ENCODE assay signal across 8 cellular contexts in genomic region chr16:71610936-71611871, GRCh38. TPM values are rescaled to one million over a fixed set of nuclear protein-coding genes. Genes with fewer than 3 reads are reported as not detected.
DNase-seq lines count a peak whose midpoint lies in the region; ATAC-seq and TF ChIP-seq lines count a peak whose summit lies in the region.

No MANE protein-coding gene starts in this region.

- H3K27ac ChIP-seq in Panc1 (ENCODE audit: low read length) (no peak overlapping the region), thyroid gland (no peak overlapping the region)

- no peaks in the 10 kb centered on the region for H3K36me3 Mint-ChIP-seq in activated T-helper 1 cell treated with anti-CD3 and anti-CD28 coated beads, Interleukin-12 subunit alpha, Interleukin-12 subunit beta, Interleukin-2, Interleukin-4 antibody, amounts not matched to agents 30 ng/mL and 10 ng/mL and 1 ng/mL, durations not matched to agents 14 hours and 24 hours and 36 hours (ENCODE audit: low read depth)
- no peaks in the 10 kb centered on the region for H3K36me3 Mint-ChIP-seq in osteocyte (ENCODE audit: unreplicated experiment)

- in situ Hi-C loops in Panc1 (cut with HindIII; ENCODE audit: low pct_unique_long_range_greater_than_20kb, low sequenced_read_pairs) = no loop called here

- peak; percentile 94 for TF ChIP-seq CTCF in Panc1 (IDR thresholded peaks at IDR 0.05)
- peak; percentile 80 for TF ChIP-seq CTCF in fibroblast of villous mesenchyme (IDR thresholded peaks at IDR 0.05; ENCODE audit: insufficient read depth, low read depth, low read length)
- TF ChIP-seq CTCF in osteocyte (IDR thresholded peaks at IDR 0.05) = peak; percentile 82
- peak; percentile 78 to 93 (median 86) for TF ChIP-seq CTCF in thyroid gland (IDR thresholded peaks at IDR 0.05)

- 14 to 16% methylated on average over 18 to 19 of the region's 19 CpGs for WGBS in thyroid gland, 2 donors

- H3K27ac Mint-ChIP-seq in activated T-helper 1 cell treated with anti-CD3 and anti-CD28 coated beads, Interleukin-12 subunit alpha, Interleukin-12 subunit beta, Interleukin-2, Interleukin-4 antibody, amounts not matched to agents 30 ng/mL and 10 ng/mL and 1 ng/mL, durations not matched to agents 14 hours and 24 hours and 36 hours = no peak overlapping the region
- no peak overlapping the region for H3K27ac Mint-ChIP-seq in osteocyte (ENCODE audit: unreplicated experiment)

- no peak for TF ChIP-seq POLR2A in thyroid gland (IDR thresholded peaks at IDR 0.05)

- H3K4me1 ChIP-seq in Panc1 (ENCODE audit: control insufficient read depth, insufficient read depth, low read length) = no peaks in the 10 kb centered on the region
- peaks cover 0 to 6% of the 10 kb centered on the region in 2 donors for H3K4me1 ChIP-seq in thyroid gland

- no peak overlapping the region for H3K4me3 ChIP-seq in Panc1 (ENCODE audit: low read depth in 2 of 2, low read length in 2 of 2)
- H3K4me3 ChIP-seq in fibroblast of villous mesenchyme (ENCODE audit: low read depth, low read length) = no peak overlapping the region
- no peak overlapping the region for H3K4me3 ChIP-seq in thyroid gland (replicated peaks in 1 of 3)

- H3K27me3 ChIP-seq in Panc1 (ENCODE audit: control insufficient read depth, insufficient read depth, low read length) (no peaks in the 10 kb centered on the region; the same call in 1 of the 2 replicates), thyroid gland (no peaks in the 10 kb centered on the region)

- H3K27me3 Mint-ChIP-seq in activated T-helper 1 cell treated with anti-CD3 and anti-CD28 coated beads, Interleukin-12 subunit alpha, Interleukin-12 subunit beta, Interleukin-2, Interleukin-4 antibody, amounts not matched to agents 30 ng/mL and 10 ng/mL and 1 ng/mL, durations not matched to agents 14 hours and 24 hours and 36 hours (ENCODE audit: insufficient read depth) = peaks cover 29% of the 10 kb centered on the region
- H3K27me3 Mint-ChIP-seq in osteocyte (ENCODE audit: unreplicated experiment) = peaks cover 27% of the 10 kb centered on the region

- intact Hi-C loops in Panc1 (cut with micrococcal nuclease; ENCODE audit: unreplicated experiment) (loop anchor here (5.0 kb wide), 1 partner anchor 44 kb away; no protein-coding TSS in a partner anchor), thyroid gland (cut with DNase I) (loop anchor here (2.0 kb wide), 1 partner anchor 198 kb away; no protein-coding TSS in a partner anchor)
- intact Hi-C loops in activated T-helper 1 cell treated with anti-CD3 and anti-CD28 coated beads, Interleukin-12 subunit alpha, Interleukin-12 subunit beta, Interleukin-2, Interleukin-4 antibody, amounts not matched to agents 30 ng/mL and 10 ng/mL and 1 ng/mL, durations not matched to agents 14 hours and 24 hours and 36 hours (cut with micrococcal nuclease) = loop anchor here (1.0 to 2.0 kb wide), 4 partner anchors 46 to 199 kb away; no protein-coding TSS in a partner anchor

- H3K9me3 ChIP-seq in Panc1 (ENCODE audit: control insufficient read depth, insufficient read depth, low read depth, low read length) (no peaks in the 10 kb centered on the region), thyroid gland (no peaks in the 10 kb centered on the region)

- DNase-seq in AG08396 (ENCODE audit: low spot score) (peak; percentile 86), HT-29 (ENCODE audit: low spot score) (peak; percentile 74), Panc1 (ENCODE audit: low read depth, low spot score) (peak; percentile 39), fibroblast of villous mesenchyme (ENCODE audit: low read depth) (peak; percentile 45), osteocyte (ENCODE audit: extremely low spot score, unreplicated experiment) (no peak), thyroid gland (peak; percentile 75 to 76)
- DNase-seq in activated T-helper 1 cell treated with anti-CD3 and anti-CD28 coated beads, Interleukin-12 subunit alpha, Interleukin-12 subunit beta, Interleukin-2, Interleukin-4 antibody, amounts not matched to agents 30 ng/mL and 10 ng/mL and 1 ng/mL, durations not matched to agents 14 hours and 24 hours and 36 hours (ENCODE audit: low spot score) = peak; percentile 59

- no peaks in the 10 kb centered on the region for H3K36me3 ChIP-seq in Panc1 (ENCODE audit: control insufficient read depth, insufficient read depth, low read length)
- H3K36me3 ChIP-seq in thyroid gland = no peaks in the 10 kb centered on the region

- no peak overlapping the region for H3K4me3 Mint-ChIP-seq in activated T-helper 1 cell treated with anti-CD3 and anti-CD28 coated beads, Interleukin-12 subunit alpha, Interleukin-12 subunit beta, Interleukin-2, Interleukin-4 antibody, amounts not matched to agents 30 ng/mL and 10 ng/mL and 1 ng/mL, durations not matched to agents 14 hours and 24 hours and 36 hours
- no peak overlapping the region for H3K4me3 Mint-ChIP-seq in osteocyte (ENCODE audit: unreplicated experiment)

- POLR2A ChIA-PET in Panc1 (lab: Charles Lee) = interaction anchor here (0.6 kb wide), 2 partner anchors 9 to 203 kb away, joined by 3 read pairs; no protein-coding TSS in a partner anchor

- CTCF ChIA-PET in Panc1 (lab: Charles Lee) = interaction anchor here (0.5 to 1.9 kb wide), 8 partner anchors 17 to 272 kb away, joined by 3 to 17 read pairs (median 4); partner anchors contain the start of gene TAT

- peak; percentile 44 for ATAC-seq in GM19035 (IDR thresholded peaks at IDR 0.05; ENCODE audit: unreplicated experiment)
- ATAC-seq in Panc1 = peak; percentile 96

- no peaks in the 10 kb centered on the region for H3K9me3 Mint-ChIP-seq in activated T-helper 1 cell treated with anti-CD3 and anti-CD28 coated beads, Interleukin-12 subunit alpha, Interleukin-12 subunit beta, Interleukin-2, Interleukin-4 antibody, amounts not matched to agents 30 ng/mL and 10 ng/mL and 1 ng/mL, durations not matched to agents 14 hours and 24 hours and 36 hours
- H3K9me3 Mint-ChIP-seq in osteocyte (ENCODE audit: unreplicated experiment) = no peaks in the 10 kb centered on the region

- no peaks in the 10 kb centered on the region for H3K4me1 Mint-ChIP-seq in activated T-helper 1 cell treated with anti-CD3 and anti-CD28 coated beads, Interleukin-12 subunit alpha, Interleukin-12 subunit beta, Interleukin-2, Interleukin-4 antibody, amounts not matched to agents 30 ng/mL and 10 ng/mL and 1 ng/mL, durations not matched to agents 14 hours and 24 hours and 36 hours (ENCODE audit: low read depth)
- H3K4me1 Mint-ChIP-seq in osteocyte (ENCODE audit: unreplicated experiment) = no peaks in the 10 kb centered on the region

- BruUV-seq in Panc1 (replicated peaks; lab: Mats Ljungman, UMichigan) = no TSS peak

RNA-seq across cellular contexts. Expression of gene MARVELD3, which starts 14.8 kb away (rescaled TPM):
- 45.7 and 50.8 TPM in 2 replicates for total RNA-seq in HT-29 (2014; rRNA removed; shearing (Covaris generic))
- total RNA-seq in Panc1 (2021; ENCODE audit: unreplicated experiment) (0.08 TPM), fibroblast of villous mesenchyme (under 0.01 TPM in 1 of 2 replicates, not detected in the other), osteocyte (0.24 TPM in 1 of 2 replicates, not detected in the other), thyroid gland (10 to 100 TPM in 2 of 4 donors, 1 to 10 TPM in 2; 7.7 to 11.5 (median 9.9) TPM)
- 0.19 TPM for polyA plus RNA-seq in Panc1 (2012; ENCODE audit: insufficient read length)
- not detected in 2 replicates for total RNA-seq in activated T-helper 1 cell treated with anti-CD3 and anti-CD28 coated beads, Interleukin-12 subunit alpha, Interleukin-12 subunit beta, Interleukin-2, Interleukin-4 antibody, amounts not matched to agents 30 ng/mL and 10 ng/mL and 1 ng/mL, durations not matched to agents 14 hours and 24 hours and 36 hours

RNA-seq across cellular contexts. Expression of gene TAT, which starts 34.3 kb away (rescaled TPM):
- 0.03 TPM in 1 of 2 replicates, not detected in the other for total RNA-seq in HT-29 (2014; rRNA removed; shearing (Covaris generic))
- total RNA-seq in Panc1 (2021; ENCODE audit: unreplicated experiment) = 0.49 TPM
- polyA plus RNA-seq in Panc1 (2012; ENCODE audit: insufficient read length) = not detected
- not detected in 2 replicates for total RNA-seq in activated T-helper 1 cell treated with anti-CD3 and anti-CD28 coated beads, Interleukin-12 subunit alpha, Interleukin-12 subunit beta, Interleukin-2, Interleukin-4 antibody, amounts not matched to agents 30 ng/mL and 10 ng/mL and 1 ng/mL, durations not matched to agents 14 hours and 24 hours and 36 hours
- total RNA-seq in fibroblast of villous mesenchyme = under 0.01 TPM in 1 of 2 replicates, not detected in the other
- total RNA-seq in osteocyte = not detected in 2 replicates
- not detected for total RNA-seq in thyroid gland
